Comparison of ENCODE assay signal across 8 cellular contexts in genomic region chr12:131950182-131950913, GRCh38. TPM values are rescaled to one million over a fixed set of nuclear protein-coding genes. Genes with fewer than 3 reads are reported as not detected.
DNase-seq lines count a peak whose midpoint lies in the region; ATAC-seq and TF ChIP-seq lines count a peak whose summit lies in the region.

No MANE protein-coding gene starts in this region.

- POLR2A ChIA-PET in naive thymus-derived CD4-positive, alpha-beta T cell (lab: Charles Lee), result interaction anchor here (0.8 to 2.0 kb wide), 4 partner anchors 9 to 20 kb away, joined by 3 to 7 read pairs (median 4); partner anchors contain the start of gene PUS1

- peak; percentile 22 for ATAC-seq in GM19372 (IDR thresholded peaks at IDR 0.05; ENCODE audit: low read depth, unreplicated experiment)
- ATAC-seq in HG03442 (IDR thresholded peaks at IDR 0.05; ENCODE audit: unreplicated experiment), result peak; percentile 26
- peak; percentile 6 for ATAC-seq in naive thymus-derived CD4-positive, alpha-beta T cell
- peak in 1 of 2 donors; percentile 54 for ATAC-seq in upper lobe of left lung (ENCODE audit: low FRiP score in 2 of 2)

- peak overlapping the region; percentile 80 to 93 (median 91) for H3K4me3 Mint-ChIP-seq in naive thymus-derived CD4-positive, alpha-beta T cell

- TF ChIP-seq EP300 in upper lobe of left lung (IDR thresholded peaks at IDR 0.05), result no peak

- no peaks in the 10 kb centered on the region for H3K27me3 Mint-ChIP-seq in naive thymus-derived CD4-positive, alpha-beta T cell

- H3K4me3 ChIP-seq in naive thymus-derived CD4-positive, alpha-beta T cell (ENCODE audit: low read length), result peak overlapping the region; percentile 78
- H3K4me3 ChIP-seq in upper lobe of left lung, result peak overlapping the region; percentile 84 to 100 (median 90)

- no peaks in the 10 kb centered on the region for H3K9me3 Mint-ChIP-seq in naive thymus-derived CD4-positive, alpha-beta T cell

- 2% methylated on average over 9 to 28 of the region's 79 CpGs for WGBS in upper lobe of left lung, 2 donors

- H3K36me3 ChIP-seq in naive thymus-derived CD4-positive, alpha-beta T cell (ENCODE audit: control insufficient read depth in 2 of 3, insufficient read depth in 3 of 3, low read length in 3 of 3), result no peaks in the 10 kb centered on the region
- H3K36me3 ChIP-seq in upper lobe of left lung, result no peaks in the 10 kb centered on the region

- H3K27ac ChIP-seq in C4-2B (peak overlapping the region; percentile 81), epithelial cell of prostate (peak overlapping the region; percentile 52), upper lobe of left lung (peak overlapping the region; percentile 81 to 88 (median 87))
- H3K27ac ChIP-seq in naive thymus-derived CD4-positive, alpha-beta T cell (ENCODE audit: low read depth, low read length), result peak overlapping the region; percentile 84

- CTCF ChIA-PET in naive thymus-derived CD4-positive, alpha-beta T cell (lab: Charles Lee), result no interaction called here

- DNase-seq in activated CD4-positive, alpha-beta T cell treated with anti-CD3 and anti-CD28 coated beads for 48 hours, result peak; percentile 61
- DNase-seq in epithelial cell of prostate (ENCODE audit: low read depth, low spot score) (no peak), upper lobe of left lung (peak in 1 of 2 donors; percentile 27), A172 (ENCODE audit: low spot score) (no peak)
- DNase-seq in naive thymus-derived CD4-positive, alpha-beta T cell, result peak in 3 of 9 donors; percentile 23 to 45 (median 27)

- no peaks in the 10 kb centered on the region for H3K27me3 ChIP-seq in naive thymus-derived CD4-positive, alpha-beta T cell (ENCODE audit: control insufficient read depth in 2 of 2, insufficient read depth in 2 of 2, low read length in 2 of 2)
- no peaks in the 10 kb centered on the region for H3K27me3 ChIP-seq in upper lobe of left lung

- no peaks in the 10 kb centered on the region for H3K36me3 Mint-ChIP-seq in naive thymus-derived CD4-positive, alpha-beta T cell

- intact Hi-C loops in naive thymus-derived CD4-positive, alpha-beta T cell (cut with micrococcal nuclease), result loop anchor here in 1 of 2 donors (10.0 kb wide), 1 partner anchor 134 kb away; no protein-coding TSS in a partner anchor

- peak in 1 of 4 donors; percentile 2 for TF ChIP-seq POLR2A in upper lobe of left lung (IDR thresholded peaks at IDR 0.05)

- H3K27ac Mint-ChIP-seq in naive thymus-derived CD4-positive, alpha-beta T cell, result peak overlapping the region; percentile 70 to 93 (median 88)

- no peaks in the 10 kb centered on the region for H3K9me3 ChIP-seq in naive thymus-derived CD4-positive, alpha-beta T cell (ENCODE audit: control insufficient read depth in 2 of 3, low read length in 3 of 3)
- H3K9me3 ChIP-seq in upper lobe of left lung, result no peaks in the 10 kb centered on the region

- H3K4me1 Mint-ChIP-seq in naive thymus-derived CD4-positive, alpha-beta T cell, result peaks cover 25 to 54% (median 32%) of the 10 kb centered on the region in 7 donors

- peaks cover 7 to 16% of the 10 kb centered on the region in 2 donors for H3K4me1 ChIP-seq in naive thymus-derived CD4-positive, alpha-beta T cell (ENCODE audit: control insufficient read depth in 2 of 2, insufficient read depth in 2 of 2, low read length in 2 of 2)
- H3K4me1 ChIP-seq in upper lobe of left lung, result peaks cover 8 to 41% (median 20%) of the 10 kb centered on the region in 4 donors

- TF ChIP-seq CTCF in C4-2B (conservative IDR thresholded peaks at IDR 0.05), result no peak
- TF ChIP-seq CTCF in upper lobe of left lung (IDR thresholded peaks at IDR 0.05), result no peak

RNA-seq across cellular contexts. Expression of gene EP400, which starts 0.6 kb away (rescaled TPM):
- 10 to 100 TPM; 62.2 to 86.8 (median 82.6) TPM for total RNA-seq in naive thymus-derived CD4-positive, alpha-beta T cell
- 1 to 10 TPM; 2.8 to 6.0 TPM for polyA plus RNA-seq in naive thymus-derived CD4-positive, alpha-beta T cell
- total RNA-seq in upper lobe of left lung, result 10 to 100 TPM; 21.7 to 61.8 (median 40.4) TPM
- total RNA-seq in A172 (2014; rRNA removed; shearing (Covaris generic)), result 6.6 and 6.8 TPM in 2 replicates

RNA-seq across cellular contexts. Expression of gene PUS1, which starts 21.3 kb away (rescaled TPM):
- total RNA-seq in naive thymus-derived CD4-positive, alpha-beta T cell, result 10 to 100 TPM; 23.4 to 54.9 (median 49.2) TPM
- 10 to 100 TPM; 15.0 to 37.1 TPM for polyA plus RNA-seq in naive thymus-derived CD4-positive, alpha-beta T cell
- total RNA-seq in upper lobe of left lung, result 10 to 100 TPM; 11.3 to 30.7 (median 22.5) TPM
- 13.6 and 17.5 TPM in 2 replicates for total RNA-seq in A172 (2014; rRNA removed; shearing (Covaris generic))

RNA-seq across cellular contexts. Expression of gene ULK1, which starts 55.9 kb away (rescaled TPM):
- total RNA-seq in naive thymus-derived CD4-positive, alpha-beta T cell, result 100 to 1,000 TPM in 1 of 5 experiments, 10 to 100 TPM in 4; 33.9 to 109 (median 43.8) TPM
- 1 to 10 TPM in 1 of 2 donors, under 1 TPM in 1; 0.28 to 1.6 TPM for polyA plus RNA-seq in naive thymus-derived CD4-positive, alpha-beta T cell
- 10 to 100 TPM in 5 of 6 donors, 1 to 10 TPM in 1; 6.8 to 93.2 (median 40.7) TPM for total RNA-seq in upper lobe of left lung
- total RNA-seq in A172 (2014; rRNA removed; shearing (Covaris generic)), result 6.9 and 8.0 TPM in 2 replicates
